Comparison of ENCODE assay signal across 1 cellular context in genomic region chr1:202046748-202047708, GRCh38.
TF ChIP-seq lines count a peak whose summit lies in the region.

No MANE protein-coding gene starts in this region.

TF ChIP-seq in HCT116, 20 proteins besides CTCF, POLR2A, EP300 and RAD21 (continued from another document):
- TF ChIP-seq SRF (IDR thresholded peaks at IDR 0.05; ENCODE audit: low read depth): no peak
- TF ChIP-seq SIN3A (IDR thresholded peaks at IDR 0.05; ENCODE audit: low read depth): no peak; the same call in 1 of the 2 replicates
- TF ChIP-seq REST (IDR thresholded peaks at IDR 0.05; ENCODE audit: low read depth): no peak
- no peak for TF ChIP-seq ZBTB33 (IDR thresholded peaks at IDR 0.05; ENCODE audit: extremely low read depth, insufficient replicate concordance, low read length)
- no peak; the same call in 1 of the 2 replicates for TF ChIP-seq POLR2AphosphoS5 (IDR thresholded peaks at IDR 0.05; ENCODE audit: low read depth, low read length)
- no peak for TF ChIP-seq ZFX (IDR thresholded peaks at IDR 0.05)
- no peak for TF ChIP-seq ZNF274 (IDR thresholded peaks at IDR 0.05; ENCODE audit: low read depth, low read length)
